ENCODE assay signal across 29 cellular contexts in genomic region chr3:42756681-42757213, GRCh38. TPM values are rescaled to one million over a fixed set of nuclear protein-coding genes. Genes with fewer than 3 reads are reported as not detected.
"Had no signal": no experiment of that assay in that cellular context is flagged by ENCODE, and none has a peak within 500 bp of the region (broad histone marks: within the 10 kb centered on the region; RNA-seq: fewer than 3 reads in every experiment).

No MANE protein-coding gene starts in this region.

- H3K27ac ChIP-seq: gastroesophageal sphincter, lower lobe of right lung, skin epidermis, suprapubic skin, tibial nerve, VCaP had no signal

- H3K36me3 ChIP-seq: lower lobe of right lung, suprapubic skin, tibial nerve had no signal

- H3K27me3 ChIP-seq: gastroesophageal sphincter, suprapubic skin, tibial nerve had no signal

- H3K9me3 ChIP-seq: gastroesophageal sphincter, lower lobe of right lung, mucosa of descending colon, suprapubic skin, tibial nerve had no signal

- DNase-seq: activated CD4-positive, alpha-beta T cell treated with anti-CD3 and anti-CD28 coated beads for 4 hours; activated CD4-positive, alpha-beta T cell treated with anti-CD3 and anti-CD28 coated beads, Interleukin-2, amount 50 U/mL, for 48 hours; activated naive CD4-positive, alpha-beta T cell treated with Interleukin-2 at 50 U/mL for 16 hours; activated T-cell treated with anti-CD3 and anti-CD28 coated beads, Interleukin-2, amount 50 U/mL, for 48 hours; anterior cingulate cortex; effector memory CD4-positive, alpha-beta T cell; hippocampal formation; kidney; lower lobe of right lung; mesenchymal stem cell; mucosa of descending colon; posterior cingulate gyrus; stimulated activated CD4-positive, alpha-beta T cell treated with anti-CD3 and anti-CD28 coated beads, Interleukin-4, amount 100 ng/mL, for 24 hours; stimulated activated naive B cell treated with anti-CD40 and anti-IgM and Interleukin-4, amounts not matched to agents 10 μg/mL and 1 μg/mL and 100 μg/mL, for 72 hours had no signal

- H3K4me3 ChIP-seq: gastroesophageal sphincter, lower lobe of right lung, mucosa of descending colon, skin epidermis, suprapubic skin, tibial nerve had no signal

RNA-seq across cellular contexts. Expression of gene CCDC13, which starts 16.3 kb away (rescaled TPM):
- total RNA-seq: activated T-helper 2 cell treated with anti-CD3 and anti-CD28 coated beads, Interferon-gamma antibody, Interleukin-2, Interleukin-4, amounts not matched to agents 10 μg/mL and 5 μg/mL and 100 μg/mL, durations not matched to agents 14 hours and 24 hours and 36 hours had no signal

RNA-seq across cellular contexts. Expression of gene ACKR2, which starts 52.5 kb away (rescaled TPM):
- total RNA-seq: osteoblast had no signal

RNA-seq across cellular contexts. Expression of gene HHATL, which starts 54.1 kb away (rescaled TPM):
- total RNA-seq: activated CD8-positive, alpha-beta memory T cell treated with anti-CD3 and anti-CD28 coated beads for 36 hours; activated T-helper 2 cell treated with anti-CD3 and anti-CD28 coated beads, Interferon-gamma antibody, Interleukin-2, Interleukin-4, amounts not matched to agents 10 μg/mL and 5 μg/mL and 100 μg/mL, durations not matched to agents 14 hours and 24 hours and 36 hours; bronchial epithelial cell; dermis microvascular lymphatic vessel endothelial cell; fibroblast of lung; fibroblast of villous mesenchyme; kidney; natural killer cell treated with Interleukin-12 subunit alpha and Interleukin-12 subunit beta and Interleukin-15 and Interleukin-18, amount 100 ng/mL, for 72 hours; osteoblast; sciatic nerve; T-helper 1 cell treated with Interleukin-12 subunit alpha and Interleukin-12 subunit beta and Interleukin-4 antibody, amounts not matched to agents 30 ng/mL and 1 ng/mL, for 36 hours had no signal
- polyA plus RNA-seq: fibroblast of lung had no signal
